In the genomic region with DNA sequence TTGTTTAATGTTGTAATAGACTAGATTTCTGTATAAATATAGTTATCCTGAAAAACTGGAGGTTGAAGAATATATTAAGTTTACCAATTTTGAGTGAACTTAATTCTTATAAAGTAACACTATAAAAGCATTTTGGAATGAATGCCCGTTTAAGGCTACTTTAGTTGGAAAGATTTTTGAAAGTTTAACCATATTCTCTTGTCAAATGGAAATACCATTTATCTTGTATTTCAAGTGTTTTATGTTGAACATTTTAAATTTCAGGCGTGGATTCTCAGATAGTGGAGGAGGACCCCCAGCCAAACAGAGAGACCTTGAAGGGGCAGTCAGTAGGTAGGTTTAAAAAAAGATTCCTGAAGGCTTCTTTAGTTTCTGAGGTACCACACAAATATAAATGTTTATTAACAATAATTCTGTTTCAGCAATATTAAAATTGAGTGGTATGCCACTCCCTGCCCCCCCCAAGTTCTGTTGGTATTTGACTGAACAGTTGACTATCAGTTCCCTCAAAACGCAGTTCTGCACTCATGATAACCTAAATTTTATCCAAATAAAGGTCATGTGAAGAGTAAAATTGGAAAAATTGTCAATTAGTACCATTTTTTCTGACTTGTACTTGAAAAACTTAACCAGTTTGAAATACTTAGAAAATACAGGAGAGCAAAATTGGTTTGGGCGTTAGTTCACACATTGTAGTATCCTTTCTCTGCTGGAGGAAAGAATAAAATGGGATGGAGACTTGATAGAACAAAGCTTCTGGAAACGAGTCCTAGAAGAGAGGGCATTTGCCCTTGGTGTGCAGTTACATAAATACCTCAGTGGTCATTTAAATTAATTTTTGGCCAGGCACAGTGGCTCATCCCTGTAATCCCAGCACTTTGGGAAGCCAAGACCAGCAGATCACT, we compare ENCODE assay signal across 8 cellular contexts. TPM values are rescaled to one million over a fixed set of nuclear protein-coding genes. Genes with fewer than 3 reads are reported as not detected.
A peak's percentile ranks its signal among the peaks of the same experiment; 100 is the strongest.
DNase-seq lines count a peak whose midpoint lies in the region; ATAC-seq and TF ChIP-seq lines count a peak whose summit lies in the region.

No MANE protein-coding gene starts in this region.

- H3K27me3 ChIP-seq in lower lobe of right lung (ENCODE audit: low read depth) (no peaks in the 10 kb centered on the region), transverse colon (no peaks in the 10 kb centered on the region)

- intact Hi-C loops in lower lobe of right lung (cut with DNase I) (no loop called here), transverse colon (cut with DNase I; ENCODE audit: low total_unique reads) (loop anchor here (5.0 kb wide), 1 partner anchor 91 kb away; no protein-coding TSS in a partner anchor)

- no peak for ATAC-seq in lower lobe of right lung

- peaks cover 52% of the 10 kb centered on the region for H3K36me3 ChIP-seq in lower lobe of right lung
- H3K36me3 ChIP-seq in transverse colon: peaks cover 0 to 52% (median 25%) of the 10 kb centered on the region in 4 donors

- no peaks in the 10 kb centered on the region for H3K9me3 Mint-ChIP-seq in activated naive CD4-positive, alpha-beta T cell treated with anti-CD3 and anti-CD28 coated beads, Interleukin-2, amount 50 U/mL, for 24 hours

- TF ChIP-seq POLR2A in transverse colon (IDR thresholded peaks at IDR 0.05): no peak

- no peak for TF ChIP-seq CTCF in astrocyte of the spinal cord (IDR thresholded peaks at IDR 0.05; ENCODE audit: low read depth, low read length)
- no peak for TF ChIP-seq CTCF in lower lobe of right lung (IDR thresholded peaks at IDR 0.05)
- no peak for TF ChIP-seq CTCF in transverse colon (IDR thresholded peaks at IDR 0.05)

- H3K4me1 Mint-ChIP-seq in activated naive CD4-positive, alpha-beta T cell treated with anti-CD3 and anti-CD28 coated beads, Interleukin-2, amount 50 U/mL, for 24 hours: peaks cover 31% of the 10 kb centered on the region

- H3K9me3 ChIP-seq in lower lobe of right lung (no peaks in the 10 kb centered on the region), transverse colon (no peaks in the 10 kb centered on the region)

- in situ Hi-C loops in astrocyte of the spinal cord (cut with HindIII; ENCODE audit: low sequenced_read_pairs) (no loop called here), transverse colon (cut with MboI; ENCODE audit: low pct_ligation_motif_present in 1 of 4, low pct_unique_long_range_greater_than_20kb in 1 of 4, low sequenced_read_pairs in 3 of 4) (loop anchor here in 2 of 4 donors (10.0 kb wide), 3 partner anchors 62 to 258 kb away; a partner anchor contains a TSS)

- H3K27ac ChIP-seq in lower lobe of right lung: peak overlapping the region; percentile 95
- peak overlapping the region; percentile 91 to 98 (median 94) for H3K27ac ChIP-seq in transverse colon

- no peak for DNase-seq in activated naive CD4-positive, alpha-beta T cell (lab: John Stamatoyannopoulos, UW)
- DNase-seq in astrocyte of the spinal cord (ENCODE audit: low read depth, low spot score) (no peak), lower lobe of right lung (no peak), transverse colon (no peak), DMS153 treated with DMSO at 0.1 percent for 48 hours (lab: John Stamatoyannopoulos, UW; ENCODE audit: unreplicated experiment) (no peak), NOMO-1 treated with dmso at 0.1 percent for 144 hours (lab: John Stamatoyannopoulos, UW; ENCODE audit: unreplicated experiment) (no peak)
- DNase-seq in stimulated activated naive CD4-positive, alpha-beta T cell (lab: John Stamatoyannopoulos, UW): no peak

- peaks cover 19% of the 10 kb centered on the region for H3K36me3 Mint-ChIP-seq in activated naive CD4-positive, alpha-beta T cell treated with anti-CD3 and anti-CD28 coated beads, Interleukin-2, amount 50 U/mL, for 24 hours

- TF ChIP-seq EP300 in transverse colon (IDR thresholded peaks at IDR 0.05; ENCODE audit: low read depth): no peak

- peaks cover 27% of the 10 kb centered on the region for H3K4me1 ChIP-seq in lower lobe of right lung
- H3K4me1 ChIP-seq in transverse colon: peaks cover 11 to 18% (median 14%) of the 10 kb centered on the region in 4 donors

- peak overlapping the region; percentile 99 for H3K27ac Mint-ChIP-seq in activated naive CD4-positive, alpha-beta T cell treated with anti-CD3 and anti-CD28 coated beads, Interleukin-2, amount 50 U/mL, for 24 hours

- H3K27me3 Mint-ChIP-seq in activated naive CD4-positive, alpha-beta T cell treated with anti-CD3 and anti-CD28 coated beads, Interleukin-2, amount 50 U/mL, for 24 hours: no peaks in the 10 kb centered on the region

- H3K4me3 ChIP-seq in astrocyte of the spinal cord (ENCODE audit: low read depth, low read length) (peak overlapping the region; percentile 99), lower lobe of right lung (peak overlapping the region; percentile 95), transverse colon (peak overlapping the region in 3 of 4 donors; percentile 73 to 92 (median 87))

- H3K4me3 Mint-ChIP-seq in activated naive CD4-positive, alpha-beta T cell treated with anti-CD3 and anti-CD28 coated beads, Interleukin-2, amount 50 U/mL, for 24 hours: peak overlapping the region; percentile 99

- WGBS in transverse colon (ENCODE audit: low coverage in 1 of 2), 2 donors: 54 to 63% methylated on average over 4 to 5 of the region's 5 CpGs

RNA-seq across cellular contexts. Expression of a gene that starts 1.5 kb away (rescaled TPM):
- total RNA-seq in lower lobe of right lung (42.9 TPM), transverse colon (100 to 1,000 TPM in 1 of 4 donors, 10 to 100 TPM in 3; 33.0 to 159 (median 76.2) TPM)

RNA-seq across cellular contexts. Expression of a gene that starts 6.4 kb away (rescaled TPM):
- 23.9 TPM for total RNA-seq in lower lobe of right lung
- 10 to 100 TPM in 3 of 4 donors, 1 to 10 TPM in 1; 3.7 to 48.8 (median 25.3) TPM for total RNA-seq in transverse colon

RNA-seq across cellular contexts. Expression of a gene that starts 57.2 kb away (rescaled TPM):
- total RNA-seq in lower lobe of right lung (34.2 TPM), transverse colon (10 to 100 TPM; 54.1 to 83.0 (median 71.4) TPM)
